8 cellular contexts compared by ENCODE assay signal in the genomic region with DNA sequence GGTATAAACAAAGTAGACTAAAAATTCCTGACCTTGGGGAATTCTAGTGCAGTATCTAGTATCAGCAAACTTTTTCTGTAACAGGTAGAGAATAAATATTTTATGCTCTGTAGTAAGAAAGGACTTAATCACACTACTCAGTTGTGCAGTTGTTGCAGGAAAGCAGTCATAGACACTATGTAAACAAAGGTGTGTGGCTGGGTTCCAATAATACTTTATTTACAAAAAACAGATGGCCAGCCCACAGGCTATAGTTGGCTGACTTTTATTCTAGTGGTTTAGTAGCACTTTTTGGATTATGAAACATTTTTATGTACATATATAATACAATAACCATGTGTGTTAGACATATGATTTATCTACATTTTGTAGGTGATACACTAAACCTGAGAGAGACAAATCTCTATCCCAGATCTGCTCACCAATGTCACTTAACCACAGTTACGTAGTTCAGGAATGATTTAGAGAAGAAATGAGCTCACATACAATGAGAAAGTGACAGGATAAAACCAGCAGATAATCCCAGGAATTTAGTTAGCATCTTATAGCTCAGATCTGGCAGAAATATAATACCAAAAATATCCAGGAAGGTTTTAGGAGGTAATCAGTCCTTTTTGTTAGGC. TPM values are rescaled to one million over a fixed set of nuclear protein-coding genes. Genes with fewer than 3 reads are reported as not detected.
A peak's percentile ranks its signal among the peaks of the same experiment; 100 is the strongest.
DNase-seq lines count a peak whose midpoint lies in the region; ATAC-seq, FAIRE-seq and TF ChIP-seq lines count a peak whose summit lies in the region.

No MANE protein-coding gene starts in this region.

- H3K36me3 Mint-ChIP-seq in CD4-positive, alpha-beta T cell (ENCODE audit: low read depth): peaks cover 91% of the 10 kb centered on the region
- peaks cover 16 to 23% of the 10 kb centered on the region in 2 donors for H3K36me3 Mint-ChIP-seq in naive B cell

- WGBS in mammary epithelial cell (ENCODE audit: low coverage, missing lambda C conversion rate): 96% methylated on average over 1 of the region's 1 CpG
- WGBS in aorta, 2 donors: 68 to 76% methylated on average over 1 of the region's 1 CpG

- no peaks in the 10 kb centered on the region for H3K27me3 ChIP-seq in CD4-positive, alpha-beta T cell (ENCODE audit: control insufficient read depth, insufficient read depth, low read length)
- H3K27me3 ChIP-seq in Loucy (ENCODE audit: insufficient read depth, low read length, poor library complexity, severe bottlenecking): no peaks in the 10 kb centered on the region
- no peaks in the 10 kb centered on the region for H3K27me3 ChIP-seq in mammary epithelial cell (ENCODE audit: insufficient read depth, low read length)
- no peaks in the 10 kb centered on the region for H3K27me3 ChIP-seq in aorta (ENCODE audit: control insufficient read depth in 1 of 2, insufficient read depth in 2 of 2, low read length in 1 of 2)

- H3K9me2 ChIP-seq in Loucy (replicated peaks; ENCODE audit: low read depth, low read length): no peaks in the 10 kb centered on the region

- POLR2A ChIA-PET in CD4-positive, alpha-beta T cell (lab: Charles Lee): interaction anchor here (0.6 to 1.9 kb wide), 14 partner anchors 9 to 438 kb away, joined by 3 to 12 read pairs (median 4); partner anchors contain the start of genes DNAI4, MIER1 and SLC35D1

- DNase-seq in CD4-positive, alpha-beta T cell: no peak
- DNase-seq in mammary epithelial cell: peak; percentile 35
- DNase-seq in naive B cell: no peak
- DNase-seq in putamen (ENCODE audit: low spot score): no peak
- DNase-seq in aorta: no peak
- no peak for DNase-seq in D721Med (ENCODE audit: insufficient read length, low spot score)

- H3K4me2 ChIP-seq in Loucy (ENCODE audit: low read depth, low read length, poor library complexity, severe bottlenecking) (peak overlapping the region; percentile 50), mammary epithelial cell (ENCODE audit: insufficient read depth, low read depth, low read length) (no peak overlapping the region)

- H2AFZ ChIP-seq in Loucy (ENCODE audit: low read length): no peak overlapping the region
- H2AFZ ChIP-seq in mammary epithelial cell (ENCODE audit: low read depth, low read length): no peak overlapping the region

- H3K9me3 Mint-ChIP-seq in CD4-positive, alpha-beta T cell: no peaks in the 10 kb centered on the region
- H3K9me3 Mint-ChIP-seq in naive B cell: no peaks in the 10 kb centered on the region

- CTCF ChIA-PET in CD4-positive, alpha-beta T cell (lab: Charles Lee): interaction anchor here (1.0 to 1.3 kb wide), 3 partner anchors 51 to 231 kb away, joined by 3 to 6 read pairs (median 4); no protein-coding TSS in a partner anchor
- CTCF ChIA-PET in mammary epithelial cell (lab: Charles Lee; ENCODE audit: low non-redundant PET): interaction anchor here (0.7 kb wide), 1 partner anchor 51 kb away, joined by 7 read pairs; no protein-coding TSS in a partner anchor

- no peak for FAIRE-seq in D721Med (lab: Jason Lieb, UNC)

- no peaks in the 10 kb centered on the region for H3K4me1 ChIP-seq in Loucy (ENCODE audit: insufficient read depth, low read length, poor library complexity, severe bottlenecking)
- H3K4me1 ChIP-seq in mammary epithelial cell (ENCODE audit: insufficient read depth, low read length): no peaks in the 10 kb centered on the region
- peaks cover 0 to 2% of the 10 kb centered on the region in 2 donors for H3K4me1 ChIP-seq in aorta (ENCODE audit: control insufficient read depth in 1 of 2, insufficient read depth in 2 of 2, low read length in 2 of 2)

- ATAC-seq in CD4-positive, alpha-beta T cell (ENCODE audit: poor library complexity): no peak
- ATAC-seq in naive B cell (ENCODE audit: low read depth in 2 of 2) (no peak), HG03354 (IDR thresholded peaks at IDR 0.05; ENCODE audit: poor library complexity, severe bottlenecking, unreplicated experiment) (no peak), aorta (ENCODE audit: low FRiP score) (no peak)

- intact Hi-C loops in CD4-positive, alpha-beta T cell (cut with DNase I, micrococcal nuclease): loop anchor here (5.0 kb wide), 3 partner anchors 71 to 441 kb away; partner anchors contain the start of gene SLC35D1 (in 1 of the 2)
- intact Hi-C loops in mammary epithelial cell (cut with micrococcal nuclease): loop anchor here (5.0 to 10.0 kb wide), 2 partner anchors 106 to 214 kb away; no protein-coding TSS in a partner anchor
- intact Hi-C loops in aorta (cut with DNase I): no loop called here

- BruUV-seq in mammary epithelial cell (replicated peaks; lab: Mats Ljungman, UMichigan): no TSS peak

- peaks cover 87% of the 10 kb centered on the region for H3K36me3 ChIP-seq in Loucy (ENCODE audit: insufficient read depth, low read length)
- H3K36me3 ChIP-seq in mammary epithelial cell (ENCODE audit: insufficient read depth, low read length): peaks cover 44% of the 10 kb centered on the region
- peaks cover 2 to 6% of the 10 kb centered on the region in 2 donors for H3K36me3 ChIP-seq in aorta (ENCODE audit: control insufficient read depth in 1 of 2, insufficient read depth in 2 of 2, low read length in 1 of 2)

- no peaks in the 10 kb centered on the region for H3F3A ChIP-seq in Loucy (ENCODE audit: low read depth)

- peak overlapping the region; percentile 89 for H3K27ac Mint-ChIP-seq in CD4-positive, alpha-beta T cell
- peak overlapping the region in 5 of 6 donors; percentile 4 to 62 (median 43) for H3K27ac Mint-ChIP-seq in naive B cell

- H3K9me3 ChIP-seq in CD4-positive, alpha-beta T cell (ENCODE audit: control insufficient read depth, low read length): no peaks in the 10 kb centered on the region
- H3K9me3 ChIP-seq in Loucy (ENCODE audit: insufficient read depth, low read depth, low read length) (no peaks in the 10 kb centered on the region), mammary epithelial cell (replicated peaks; ENCODE audit: insufficient read depth, low read length) (no peaks in the 10 kb centered on the region), aorta (ENCODE audit: control insufficient read depth, low read length) (no peaks in the 10 kb centered on the region)

- no peak overlapping the region for H3K9ac ChIP-seq in Loucy (ENCODE audit: low read depth, low read length, poor library complexity, severe bottlenecking)
- H3K9ac ChIP-seq in mammary epithelial cell (ENCODE audit: insufficient read depth, low read length): peak overlapping the region; percentile 1

- H3K4me1 Mint-ChIP-seq in CD4-positive, alpha-beta T cell (ENCODE audit: low read depth): peaks cover 40% of the 10 kb centered on the region
- peaks cover 9 to 12% (median 10%) of the 10 kb centered on the region in 3 donors for H3K4me1 Mint-ChIP-seq in naive B cell

- no peaks in the 10 kb centered on the region for H3K27me3 Mint-ChIP-seq in CD4-positive, alpha-beta T cell
- no peaks in the 10 kb centered on the region for H3K27me3 Mint-ChIP-seq in naive B cell

- TF ChIP-seq CTCF in CD4-positive, alpha-beta T cell (IDR thresholded peaks at IDR 0.05): no peak
- TF ChIP-seq CTCF in Loucy (conservative IDR thresholded peaks at IDR 0.05; ENCODE audit: low read length) (no peak), mammary epithelial cell (conservative IDR thresholded peaks at IDR 0.05 in 1 of 2, IDR thresholded peaks at IDR 0.05 in 1 of 2; ENCODE audit: extremely low read depth in 1 of 2, insufficient read depth in 1 of 2, low read depth in 1 of 2, low read length in 2 of 2) (no peak), D721Med (IDR thresholded peaks at IDR 0.05; ENCODE audit: insufficient read depth, missing control alignments) (no peak)

- dilution Hi-C loops in mammary epithelial cell (cut with HindIII; ENCODE audit: low sequenced_read_pairs): no loop called here

- peak overlapping the region; percentile 85 for H3K4me3 Mint-ChIP-seq in CD4-positive, alpha-beta T cell
- peak overlapping the region in 1 of 8 donors; percentile 6 for H3K4me3 Mint-ChIP-seq in naive B cell

- in situ Hi-C loops in mammary epithelial cell (cut with MboI; ENCODE audit: low sequenced_read_pairs in 2 of 2): loop anchor here in 1 of 2 donors (25.0 kb wide), 1 partner anchor 219 kb away; the partner anchor contains the start of gene DYNLT5

- no peak overlapping the region for H3K27ac ChIP-seq in CD4-positive, alpha-beta T cell (ENCODE audit: low read depth, low read length)
- H3K27ac ChIP-seq in mammary epithelial cell (ENCODE audit: insufficient read depth, low read depth, low read length) (no peak overlapping the region), aorta (ENCODE audit: low read depth in 1 of 2, low read length in 2 of 2) (no peak overlapping the region)

- H4K20me1 ChIP-seq in Loucy (ENCODE audit: insufficient read depth, low read length, poor library complexity, severe bottlenecking) (no peaks in the 10 kb centered on the region), mammary epithelial cell (ENCODE audit: insufficient read depth, low read length) (no peaks in the 10 kb centered on the region)

- H3K4me3 ChIP-seq in Loucy (ENCODE audit: low read length, poor library complexity, severe bottlenecking) (peak overlapping the region; percentile 63), mammary epithelial cell (replicated peaks in 1 of 3; ENCODE audit: insufficient read depth in 1 of 3, low read depth in 2 of 3, low read length in 3 of 3) (no peak overlapping the region), aorta (ENCODE audit: low read length in 2 of 2) (no peak overlapping the region)

- H3K79me2 ChIP-seq in Loucy (ENCODE audit: insufficient read depth, low read length): no peaks in the 10 kb centered on the region
- H3K79me2 ChIP-seq in mammary epithelial cell (ENCODE audit: insufficient read depth, low read length): peaks cover 2% of the 10 kb centered on the region

RNA-seq across cellular contexts. Expression of gene MIER1, which starts 56.1 kb away (rescaled TPM):
- total RNA-seq in CD4-positive, alpha-beta T cell: 100 to 1,000 TPM; 106 to 107 TPM
- total RNA-seq in mammary epithelial cell: 10 to 100 TPM; 33.0 to 35.7 TPM
- polyA plus RNA-seq in mammary epithelial cell: 9.7 TPM
- 22.9 TPM for polyA minus RNA-seq in mammary epithelial cell
- polyA plus RNA-seq in naive B cell (ENCODE audit: low read depth in 6 of 6): 10 to 100 TPM; 21.1 to 40.5 (median 35.9) TPM
- total RNA-seq in aorta: 10 to 100 TPM; 54.6 to 55.7 TPM
- 10 to 100 TPM; 20.1 to 33.9 TPM for polyA plus RNA-seq in aorta

RNA-seq across cellular contexts. Expression of gene DNAI4, which starts 56.2 kb away (rescaled TPM):
- 1 to 10 TPM; 5.0 to 8.8 TPM for total RNA-seq in CD4-positive, alpha-beta T cell
- total RNA-seq in mammary epithelial cell (1 to 10 TPM; 2.9 to 6.0 TPM), aorta (10 to 100 TPM; 20.8 to 24.2 TPM)
- polyA plus RNA-seq in mammary epithelial cell (0.35 TPM), naive B cell (ENCODE audit: low read depth in 6 of 6) (1 to 10 TPM in 3 of 6 donors, under 1 TPM in 2, not detected in 1; 0.40 to 4.1 (median 1.3) TPM), aorta (1 to 10 TPM in 1 of 2 donors, under 1 TPM in 1; 0.63 to 2.9 TPM)
- not detected for polyA minus RNA-seq in mammary epithelial cell

Comparison
In these comparisons a context has a peak if more than half of its experiments do, and no peak if none do; other contexts are left out.
1. intact Hi-C loops: an anchor here in CD4-positive, alpha-beta T cell (5.0 kb wide) and mammary epithelial cell (5.0 to 10.0 kb wide); none called in aorta.